1 cellular context compared by ENCODE assay signal in the genomic region with DNA sequence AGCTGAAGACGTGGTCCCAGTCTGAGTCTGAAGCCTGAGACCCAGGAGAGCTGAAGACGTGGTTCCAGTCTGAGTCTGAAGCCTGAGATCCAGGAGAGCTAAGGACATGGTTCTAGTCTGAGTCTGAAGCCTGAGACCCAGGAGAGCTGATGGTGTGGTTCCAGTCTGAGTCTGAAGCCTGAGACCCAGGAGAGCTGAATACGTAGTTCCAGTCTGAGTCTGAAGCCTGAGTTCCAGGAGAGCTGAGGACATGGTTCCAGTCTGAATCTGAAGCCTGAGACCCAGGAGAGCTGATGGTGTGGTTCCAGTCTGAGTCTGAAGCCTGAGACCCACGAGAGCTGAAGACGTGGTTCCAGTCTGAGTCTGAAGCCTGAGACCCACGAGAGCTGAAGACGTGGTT.
A peak's percentile ranks its signal among the peaks of the same experiment; 100 is the strongest.
TF ChIP-seq lines count a peak whose summit lies in the region.

No MANE protein-coding gene starts in this region.

TF ChIP-seq in GM12878, 131 proteins besides CTCF, POLR2A, EP300 and RAD21:
- 0 out of 2 replicates have a peak, but pooled peaks have one; percentile 0 for TF ChIP-seq NFIC (IDR thresholded peaks at IDR 0.05; ENCODE audit: low read depth, low read length)
